7 cellular contexts compared by ENCODE assay signal in the genomic region with DNA sequence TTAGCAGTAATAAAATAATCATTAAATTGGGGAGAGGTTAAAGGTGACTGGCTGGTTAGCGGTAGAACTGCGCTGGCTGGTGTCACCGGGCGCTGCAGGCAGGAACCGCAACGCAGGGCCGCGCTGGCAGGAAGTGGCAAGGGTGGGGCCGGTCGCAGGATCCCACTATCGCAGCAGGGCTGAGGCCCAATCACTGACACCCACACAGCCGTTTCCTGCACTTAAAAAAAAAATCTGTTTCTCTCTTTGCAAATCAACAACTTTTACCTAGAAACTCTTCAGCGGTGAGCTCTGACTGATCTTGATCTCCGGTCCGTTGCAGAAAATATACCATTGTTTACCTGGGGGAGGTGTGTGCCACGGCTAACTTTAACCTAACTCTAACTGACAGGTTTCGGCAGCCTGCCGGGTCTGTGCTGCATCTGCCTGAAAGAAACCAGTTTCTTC. TPM values are rescaled to one million over a fixed set of nuclear protein-coding genes. Genes with fewer than 3 reads are reported as not detected.
DNase-seq lines count a peak whose midpoint lies in the region; ATAC-seq lines count a peak whose summit lies in the region.

No MANE protein-coding gene starts in this region.

- ATAC-seq in GM19452 (IDR thresholded peaks at IDR 0.05; ENCODE audit: unreplicated experiment) (peak; percentile 63), HG03469 (IDR thresholded peaks at IDR 0.05; ENCODE audit: unreplicated experiment) (peak; percentile 26), left ventricle myocardium superior (peak; percentile 57)

- peak; percentile 77 to 78 for DNase-seq in activated CD8-positive, alpha-beta memory T cell treated with anti-CD3 and anti-CD28 coated beads for 1 hour (ENCODE audit: extremely low read depth in 1 of 2, low read depth in 1 of 2)
- DNase-seq in left ventricle myocardium superior (peak; percentile 75), NCI-H774 (lab: John Stamatoyannopoulos, UW) (no peak), NCI-H1092 treated with DMSO at 0.1 percent for 48 hours (lab: John Stamatoyannopoulos, UW) (no peak)
- peak; percentile 64 for DNase-seq in stimulated activated CD8-positive, alpha-beta memory T cell treated with anti-CD3 and anti-CD28 coated beads, Interleukin-7, amount 100 ng/mL, for 24 hours (ENCODE audit: low read depth)

- intact Hi-C loops in left ventricle myocardium superior (cut with micrococcal nuclease): no loop called here

RNA-seq across cellular contexts. Expression of a gene that starts 46.9 kb away (rescaled TPM):
- total RNA-seq in left ventricle myocardium superior: 72.1 TPM

Comparison
In these comparisons a context has a peak if more than half of its experiments do, and no peak if none do; other contexts are left out.
1. DNase-seq: peak in activated CD8-positive, alpha-beta memory T cell treated with anti-CD3 and anti-CD28 coated beads for 1 hour (2 of 2), left ventricle myocardium superior (single experiment) and stimulated activated CD8-positive, alpha-beta memory T cell treated with anti-CD3 and anti-CD28 coated beads, Interleukin-7, amount 100 ng/mL, for 24 hours (single experiment); none in NCI-H774 (single experiment) and NCI-H1092 treated with DMSO at 0.1 percent for 48 hours (single experiment).
2. Peak in every context shown above with its lines, with median percentiles within 50 percentile points of each other: ATAC-seq.